In genomic region chr16:87956771-87957279, GRCh38 we compare ENCODE assay signal across 8 cellular contexts. TPM values are rescaled to one million over a fixed set of nuclear protein-coding genes. Genes with fewer than 3 reads are reported as not detected.
DNase-seq lines count a peak whose midpoint lies in the region; ATAC-seq and TF ChIP-seq lines count a peak whose summit lies in the region.

No MANE protein-coding gene starts in this region.

- peaks cover 10% of the 10 kb centered on the region for H3K36me3 Mint-ChIP-seq in chondrocyte (ENCODE audit: low read depth)
- peaks cover 21% of the 10 kb centered on the region for H3K36me3 Mint-ChIP-seq in nephron (ENCODE audit: low read depth)

- TF ChIP-seq CTCF in AG04450 (IDR thresholded peaks at IDR 0.05; ENCODE audit: low read depth, low read length) (peak; percentile 72), RWPE1 (conservative IDR thresholded peaks at IDR 0.05; ENCODE audit: low read depth) (no peak), chondrocyte (IDR thresholded peaks at IDR 0.05) (peak; percentile 68), nephron (IDR thresholded peaks at IDR 0.05; ENCODE audit: unreplicated experiment in 3 of 3) (peak in 2 of 3 experiments; percentile 23 to 44)

- no peaks in the 10 kb centered on the region; the same call in 1 of the 2 replicates for H3K9me3 ChIP-seq in AG04450 (ENCODE audit: control insufficient read depth, insufficient read depth, low read length)

- H3K27me3 ChIP-seq in AG04450 (ENCODE audit: control insufficient read depth, insufficient read depth, low read length): no peaks in the 10 kb centered on the region

- DNase-seq in AG04450 (ENCODE audit: low read depth, low spot score): no peak
- DNase-seq in RWPE1 (ENCODE audit: low spot score): no peak
- DNase-seq in chondrocyte (ENCODE audit: low spot score): no peak
- no peak for DNase-seq in amygdala (lab: John Stamatoyannopoulos, UW)
- no peak for DNase-seq in NCI-H2081 (lab: John Stamatoyannopoulos, UW)
- DNase-seq in DMS53 (lab: John Stamatoyannopoulos, UW): no peak

- CTCF ChIA-PET in AG04450 (lab: Charles Lee): interaction anchor here (0.6 to 0.9 kb wide), 3 partner anchors 9 to 496 kb away, joined by 3 to 4 read pairs (median 4); partner anchors contain the start of gene ZFPM1
- CTCF ChIA-PET in RWPE1 (lab: Yijun Ruan, JAX): no interaction called here

- H3K27ac Mint-ChIP-seq in chondrocyte (ENCODE audit: unreplicated experiment): peak overlapping the region; percentile 59
- H3K27ac Mint-ChIP-seq in nephron: peak overlapping the region; percentile 84 to 99 (median 97)

- H3K4me3 ChIP-seq in AG04450 (ENCODE audit: low read depth, low read length): no peak overlapping the region

- no peaks in the 10 kb centered on the region for H3K27me3 Mint-ChIP-seq in chondrocyte (ENCODE audit: low read depth)
- no peaks in the 10 kb centered on the region for H3K27me3 Mint-ChIP-seq in nephron (ENCODE audit: low read depth)

- peak overlapping the region; percentile 83 for H3K27ac ChIP-seq in AG04450 (ENCODE audit: low read depth, low read length)
- H3K27ac ChIP-seq in RWPE1: peak overlapping the region; percentile 26; the same call in 1 of the 2 replicates

- ATAC-seq in GM19023 (IDR thresholded peaks at IDR 0.05; ENCODE audit: unreplicated experiment): peak; percentile 37

- H3K4me3 Mint-ChIP-seq in chondrocyte (ENCODE audit: unreplicated experiment): peak overlapping the region; percentile 47
- peak overlapping the region; percentile 78 to 87 (median 83) for H3K4me3 Mint-ChIP-seq in nephron

- H3K4me1 Mint-ChIP-seq in chondrocyte (ENCODE audit: low read depth): peaks cover 42% of the 10 kb centered on the region
- H3K4me1 Mint-ChIP-seq in nephron: peaks cover 54% of the 10 kb centered on the region

- POLR2A ChIA-PET in AG04450 (lab: Yijun Ruan, JAX): interaction anchor here (1.0 kb wide), 1 partner anchor 348 kb away, joined by 3 read pairs; no protein-coding TSS in a partner anchor
- POLR2A ChIA-PET in RWPE1 (lab: Yijun Ruan, JAX; ENCODE audit: low non-redundant PET): no interaction called here

- H3K9me3 Mint-ChIP-seq in chondrocyte (ENCODE audit: low read depth) (no peaks in the 10 kb centered on the region), nephron (no peaks in the 10 kb centered on the region)

RNA-seq across cellular contexts. Expression of gene BANP, which starts 5.6 kb away (rescaled TPM):
- polyA plus RNA-seq in AG04450 (2011; rRNA removed): 18.5 and 18.6 TPM in 2 replicates
- polyA minus RNA-seq in AG04450 (2011; rRNA and poly(A)+ RNA removed): 31.2 and 37.4 TPM in 2 replicates
- 15.0 to 19.3 TPM (median 16.7 TPM) in 3 replicates for total RNA-seq in chondrocyte

RNA-seq across cellular contexts. Expression of gene CA5A, which starts 20.5 kb away (rescaled TPM):
- polyA plus RNA-seq in AG04450 (2011; rRNA removed): not detected in 2 replicates
- not detected in 2 replicates for polyA minus RNA-seq in AG04450 (2011; rRNA and poly(A)+ RNA removed)
- total RNA-seq in chondrocyte: not detected in 3 replicates
